19 cellular contexts compared by ENCODE assay signal in genomic region chr4:167873536-167873935, GRCh38.
DNase-seq lines count a peak whose midpoint lies in the region; ATAC-seq, FAIRE-seq and TF ChIP-seq lines count a peak whose summit lies in the region.
"Had no signal": no experiment of that assay in that cellular context is flagged by ENCODE, and none has a peak within 500 bp of the region (broad histone marks: within the 10 kb centered on the region; RNA-seq: fewer than 3 reads in every experiment).

No MANE protein-coding gene starts in this region.

- ATAC-seq in stimulated activated effector memory CD8-positive, alpha-beta T cell treated with anti-CD3 and anti-CD28 coated beads, Interleukin-12 subunit alpha, Interleukin-12 subunit beta, amount 100 ng/mL, for 72 hours = no peak
- ATAC-seq: GM12878 had no signal

- H3K4me3 Mint-ChIP-seq in stimulated activated effector memory CD8-positive, alpha-beta T cell treated with anti-CD3 and anti-CD28 coated beads, Interleukin-12 subunit alpha, Interleukin-12 subunit beta, amount 100 ng/mL, for 72 hours = no peak overlapping the region
- H3K4me3 Mint-ChIP-seq: CD4-positive, CD25-positive, alpha-beta regulatory T cell; CD8-positive, alpha-beta memory T cell had no signal

- no peak overlapping the region for H3K27ac Mint-ChIP-seq in stimulated activated effector memory CD8-positive, alpha-beta T cell treated with anti-CD3 and anti-CD28 coated beads, Interleukin-12 subunit alpha, Interleukin-12 subunit beta, amount 100 ng/mL, for 72 hours
- H3K27ac Mint-ChIP-seq: CD4-positive, CD25-positive, alpha-beta regulatory T cell; CD8-positive, alpha-beta memory T cell had no signal

- H3K4me3 ChIP-seq in astrocyte of the cerebellum (ENCODE audit: low read depth, low read length) (no peak overlapping the region), choroid plexus epithelial cell (ENCODE audit: low read depth, low read length) (no peak overlapping the region)
- H3K4me3 ChIP-seq: GM12878, GM23248 had no signal

- H3K9me3 Mint-ChIP-seq in stimulated activated effector memory CD8-positive, alpha-beta T cell treated with anti-CD3 and anti-CD28 coated beads, Interleukin-12 subunit alpha, Interleukin-12 subunit beta, amount 100 ng/mL, for 72 hours = peaks cover 13% of the 10 kb centered on the region

- no peaks in the 10 kb centered on the region for H3K4me1 Mint-ChIP-seq in stimulated activated effector memory CD8-positive, alpha-beta T cell treated with anti-CD3 and anti-CD28 coated beads, Interleukin-12 subunit alpha, Interleukin-12 subunit beta, amount 100 ng/mL, for 72 hours
- H3K4me1 Mint-ChIP-seq: CD4-positive, CD25-positive, alpha-beta regulatory T cell; CD8-positive, alpha-beta memory T cell had no signal

- DNase-seq in astrocyte of the cerebellum (ENCODE audit: low read depth) = peak; percentile 13
- peak; percentile 79 for DNase-seq in choroid plexus epithelial cell (ENCODE audit: low read depth)
- peak; percentile 42 for DNase-seq in iris pigment epithelial cell (ENCODE audit: low read depth)
- no peak for DNase-seq in SKM-1 (lab: John Stamatoyannopoulos, UW; ENCODE audit: unreplicated experiment)
- DNase-seq in D721Med (ENCODE audit: insufficient read length, low spot score) = no peak
- no peak for DNase-seq in stimulated activated effector memory CD8-positive, alpha-beta T cell treated with anti-CD3 and anti-CD28 coated beads, Interleukin-12 subunit alpha, Interleukin-12 subunit beta, amount 100 ng/mL, for 72 hours (ENCODE audit: low spot score in 2 of 2)
- DNase-seq: ACHN; BE2C; C1 segment of cervical spinal cord; Caco-2; CD4-positive, CD25-positive, alpha-beta regulatory T cell; CD8-positive, alpha-beta memory T cell; DMS153; DMS79 treated with DMSO at 0.1 percent for 48 hours; GM23248; HCEC 1CT had no signal

- TF ChIP-seq CTCF in astrocyte of the cerebellum (IDR thresholded peaks at IDR 0.05; ENCODE audit: low read depth, low read length, missing control alignments) (no peak), choroid plexus epithelial cell (conservative IDR thresholded peaks at IDR 0.05; ENCODE audit: low read depth, low read length) (no peak), D721Med (IDR thresholded peaks at IDR 0.05; ENCODE audit: insufficient read depth, missing control alignments) (no peak)

- in situ Hi-C loops in astrocyte of the cerebellum (cut with HindIII; ENCODE audit: low sequenced_read_pairs) = no loop called here

- no peak for FAIRE-seq in D721Med (lab: Jason Lieb, UNC)
- FAIRE-seq: A204.1, GM12878, H54 had no signal

- no peaks in the 10 kb centered on the region for H3K36me3 Mint-ChIP-seq in stimulated activated effector memory CD8-positive, alpha-beta T cell treated with anti-CD3 and anti-CD28 coated beads, Interleukin-12 subunit alpha, Interleukin-12 subunit beta, amount 100 ng/mL, for 72 hours
- H3K36me3 Mint-ChIP-seq: CD4-positive, CD25-positive, alpha-beta regulatory T cell; CD8-positive, alpha-beta memory T cell had no signal

Comparison
In these comparisons a context has a peak if more than half of its experiments do, and no peak if none do; other contexts are left out.
1. DNase-seq: peak in astrocyte of the cerebellum (single experiment), choroid plexus epithelial cell (single experiment) and iris pigment epithelial cell (single experiment); none in SKM-1 (single experiment), D721Med (single experiment) and stimulated activated effector memory CD8-positive, alpha-beta T cell treated with anti-CD3 and anti-CD28 coated beads, Interleukin-12 subunit alpha, Interleukin-12 subunit beta, amount 100 ng/mL, for 72 hours (0 of 2).